In the genomic region with DNA sequence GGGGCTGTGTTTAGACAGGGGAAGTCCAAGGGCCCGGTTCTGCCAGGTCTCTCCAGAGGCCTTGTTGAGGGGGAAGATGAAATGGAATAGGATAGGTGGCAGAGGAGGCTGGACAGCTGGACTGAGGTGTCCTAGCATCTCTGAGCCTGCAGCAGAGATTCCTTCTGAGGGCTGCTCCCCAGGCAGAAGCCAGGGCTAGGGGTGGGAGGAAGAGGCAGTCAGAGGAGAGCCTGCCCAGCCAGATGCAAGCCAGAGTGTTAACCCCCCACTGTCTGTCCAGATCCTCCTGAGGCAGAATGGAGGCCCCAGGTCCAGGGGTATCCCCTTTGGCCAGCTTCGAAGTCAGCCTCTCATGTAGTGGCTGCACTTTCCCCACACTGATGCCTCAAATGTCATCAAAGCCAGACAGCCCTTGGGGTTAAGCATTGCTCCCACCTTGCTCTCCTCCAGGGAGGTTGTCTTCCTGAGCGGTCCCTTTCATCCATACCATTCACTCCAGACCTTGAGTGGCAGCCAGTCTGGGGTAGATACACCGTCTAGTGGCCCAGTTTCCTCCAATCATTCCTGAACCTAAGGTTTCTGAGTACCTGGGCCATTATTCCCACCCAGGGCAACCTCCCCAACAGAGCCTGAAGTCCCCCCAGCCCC, we compare ENCODE assay signal across 8 cellular contexts. TPM values are rescaled to one million over a fixed set of nuclear protein-coding genes. Genes with fewer than 3 reads are reported as not detected.
A peak's percentile ranks its signal among the peaks of the same experiment; 100 is the strongest.
DNase-seq lines count a peak whose midpoint lies in the region; ATAC-seq and TF ChIP-seq lines count a peak whose summit lies in the region.

No MANE protein-coding gene starts in this region.

- no peak for DNase-seq in AG09309 (ENCODE audit: low read depth)
- DNase-seq in MG63, result peak; percentile 68
- peak; percentile 46 for DNase-seq in endodermal cell
- no peak for DNase-seq in neural progenitor cell (ENCODE audit: low spot score)
- no peak for DNase-seq in 8988T
- DNase-seq in SHP77 (lab: John Stamatoyannopoulos, UW), result no peak

- H3K4me3 Mint-ChIP-seq in endodermal cell (peak overlapping the region; percentile 44), neural progenitor cell (peak overlapping the region; percentile 88)

- peak overlapping the region; percentile 95 for H3K4me2 ChIP-seq in neural progenitor cell

- H4K20me1 ChIP-seq in neural progenitor cell (ENCODE audit: low read depth), result no peaks in the 10 kb centered on the region

- H3K9me3 Mint-ChIP-seq in endodermal cell (no peaks in the 10 kb centered on the region), neural progenitor cell (no peaks in the 10 kb centered on the region)

- H3K27ac Mint-ChIP-seq in endodermal cell (no peak overlapping the region), neural progenitor cell (no peak overlapping the region)

- WGBS in endodermal cell (ENCODE audit: insufficient coverage in 1 of 2, insufficient read length in 1 of 2), 2 experiments, result 83 to 90% methylated on average over 2 to 4 of the region's 4 CpGs

- H3K4me1 ChIP-seq in endodermal cell (ENCODE audit: control insufficient read depth, insufficient read depth, low read length) (peaks cover 5% of the 10 kb centered on the region), neural progenitor cell (peaks cover 25% of the 10 kb centered on the region)

- peaks cover 10% of the 10 kb centered on the region for H3K4me1 Mint-ChIP-seq in endodermal cell
- peaks cover 31% of the 10 kb centered on the region for H3K4me1 Mint-ChIP-seq in neural progenitor cell

- H3K9me3 ChIP-seq in MG63 (no peaks in the 10 kb centered on the region), endodermal cell (ENCODE audit: control insufficient read depth, low read length) (no peaks in the 10 kb centered on the region), neural progenitor cell (ENCODE audit: low read depth) (no peaks in the 10 kb centered on the region)

- H3K36me3 ChIP-seq in MG63 (peaks cover 61% of the 10 kb centered on the region), endodermal cell (ENCODE audit: control insufficient read depth, insufficient read depth, low read length) (no peaks in the 10 kb centered on the region), neural progenitor cell (no peaks in the 10 kb centered on the region)

- H3F3A ChIP-seq in neural progenitor cell (ENCODE audit: low read depth), result peaks cover 5% of the 10 kb centered on the region

- H3K36me3 Mint-ChIP-seq in endodermal cell (ENCODE audit: low read depth) (no peaks in the 10 kb centered on the region), neural progenitor cell (peaks cover 4% of the 10 kb centered on the region)

- peak overlapping the region; percentile 91 for H3K4me3 ChIP-seq in AG09309 (ENCODE audit: control insufficient read depth, low read depth, low read length)
- H3K4me3 ChIP-seq in MG63, result peak overlapping the region; percentile 92
- peak overlapping the region; percentile 71 for H3K4me3 ChIP-seq in endodermal cell (ENCODE audit: low read length)
- H3K4me3 ChIP-seq in neural progenitor cell, result peak overlapping the region; percentile 60

- H3K27me3 Mint-ChIP-seq in endodermal cell (ENCODE audit: insufficient read depth), result peaks cover 84% of the 10 kb centered on the region
- peaks cover 16% of the 10 kb centered on the region for H3K27me3 Mint-ChIP-seq in neural progenitor cell (ENCODE audit: insufficient read depth, low read depth)

- ATAC-seq in esophagus mucosa (no peak), GM19395 (IDR thresholded peaks at IDR 0.05; ENCODE audit: unreplicated experiment) (no peak)

- no peaks in the 10 kb centered on the region for H3K79me2 ChIP-seq in neural progenitor cell (ENCODE audit: low read depth)

- H2AFZ ChIP-seq in neural progenitor cell (replicated peaks), result no peak overlapping the region

- H3K9ac ChIP-seq in endodermal cell (ENCODE audit: extremely low read depth, low read length, poor library complexity, severe bottlenecking) (no peak overlapping the region), neural progenitor cell (no peak overlapping the region)

- H3K27ac ChIP-seq in endodermal cell (ENCODE audit: low read depth, low read length) (no peak overlapping the region), neural progenitor cell (no peak overlapping the region)

- no peak for TF ChIP-seq CTCF in AG09309 (IDR thresholded peaks at IDR 0.05; ENCODE audit: control insufficient read depth, insufficient read depth, low read depth, low read length, missing control alignments)
- no peak for TF ChIP-seq CTCF in endodermal cell (conservative IDR thresholded peaks at IDR 0.05)
- no peak for TF ChIP-seq CTCF in neural progenitor cell (IDR thresholded peaks at IDR 0.05)

- no peaks in the 10 kb centered on the region for H3K27me3 ChIP-seq in MG63
- peaks cover 38% of the 10 kb centered on the region for H3K27me3 ChIP-seq in endodermal cell (ENCODE audit: control insufficient read depth, insufficient read depth, low read length, poor library complexity, severe bottlenecking)
- peaks cover 52% of the 10 kb centered on the region for H3K27me3 ChIP-seq in neural progenitor cell

RNA-seq across cellular contexts. Expression of gene CSF1, which starts 1.7 kb away (rescaled TPM):
- 155 and 224 TPM in 2 replicates for total RNA-seq in MG63 (2014; rRNA removed; shearing (Covaris generic); ENCODE audit: low replicate concordance)
- total RNA-seq in endodermal cell (1 to 10 TPM; 1.0 to 2.1 TPM), neural progenitor cell (ENCODE audit: low replicate concordance) (2.7 and 5.0 TPM in 2 replicates), esophagus mucosa (4.6 TPM)
- polyA plus RNA-seq in endodermal cell (2013, experiment 1 of 2), result 8.3 TPM
- 7.3 TPM for polyA plus RNA-seq in endodermal cell (2013, experiment 2 of 2)

Comparison
In these comparisons a context has a peak if more than half of its experiments do, and no peak if none do; other contexts are left out.
1. DNase-seq: peak in MG63 (single experiment) and endodermal cell (single experiment); none in AG09309 (single experiment), neural progenitor cell (single experiment), 8988T (single experiment) and SHP77 (0 of 2).
2. RNA of gene CSF1, which starts 1.7 kb away (total RNA-seq): 155 to 224 TPM in MG63; 4.6 TPM in esophagus mucosa (single experiment), 2.7 to 5.0 TPM in neural progenitor cell and 1.0 to 2.1 TPM in endodermal cell; every median in the first group is over 10 times any median in the second.
3. Peak in every context shown above with its lines, with median percentiles within 50 percentile points of each other: H3K4me3 ChIP-seq.